Comparison of ENCODE assay signal across 8 cellular contexts in the genomic region with DNA sequence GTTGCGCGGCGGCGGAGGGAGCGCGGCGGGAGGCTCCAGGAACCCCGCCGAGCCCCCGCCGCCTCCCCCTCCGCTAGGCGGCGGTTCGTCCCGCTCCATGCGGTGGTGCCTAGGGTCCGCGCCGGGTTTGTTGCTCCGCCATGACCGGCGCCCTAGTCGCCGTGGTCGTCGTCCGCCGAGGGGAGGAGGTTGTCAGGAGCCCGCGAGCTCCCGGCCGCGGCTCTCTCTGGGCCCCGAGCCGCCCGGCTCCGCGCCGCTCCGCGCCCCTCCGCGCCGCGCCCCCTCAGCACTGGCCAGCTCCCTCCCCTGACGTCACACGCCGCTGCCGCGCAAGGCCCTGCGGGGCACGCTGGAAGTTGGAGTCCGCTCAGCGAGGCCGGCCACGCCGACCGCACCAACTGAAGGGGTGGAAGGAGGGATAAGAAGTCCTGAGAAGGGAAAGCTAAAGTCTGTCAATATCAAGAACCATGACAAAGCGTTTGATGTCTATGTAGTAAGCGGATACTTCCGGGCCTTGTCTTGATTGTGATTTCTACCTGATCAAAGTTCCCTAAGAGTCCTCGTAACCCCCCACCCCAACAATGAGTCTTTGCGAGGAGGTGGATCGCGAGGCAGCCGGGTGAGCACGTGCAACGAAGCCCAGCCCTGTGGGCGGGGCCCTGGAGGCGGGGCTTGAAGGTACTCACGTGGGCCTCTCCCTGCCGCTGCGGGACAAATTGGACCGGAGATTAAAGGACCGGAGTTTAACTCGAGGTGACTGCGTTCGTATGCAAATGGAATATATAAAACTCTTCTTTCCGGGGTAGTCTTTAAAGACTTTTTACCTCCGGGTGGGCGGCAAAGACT. TPM values are rescaled to one million over a fixed set of nuclear protein-coding genes. Genes with fewer than 3 reads are reported as not detected.
DNase-seq lines count a peak whose midpoint lies in the region; ATAC-seq lines count a peak whose summit lies in the region.

A gene (minus strand): TSS at position 291 of the 846 bp plus-strand sequence.

- ATAC-seq in activated T-helper 17 cell treated with anti-CD3 and anti-CD28 coated beads, Interleukin-2, amount 50 U/mL, for 72 hours (replicated peaks): peak; percentile 88
- peak; percentile 96 to 97 for ATAC-seq in natural killer cell treated with Interleukin-12 subunit alpha and Interleukin-12 subunit beta and Interleukin-15 and Interleukin-18, amount 100 ng/mL, for 72 hours

- peaks cover 51% of the 10 kb centered on the region for H3K27me3 Mint-ChIP-seq in activated T-helper 17 cell treated with anti-CD3 and anti-CD28 coated beads, Interleukin-2, amount 50 U/mL, for 72 hours
- H3K27me3 Mint-ChIP-seq in natural killer cell treated with Interleukin-12 subunit alpha and Interleukin-12 subunit beta and Interleukin-15 and Interleukin-18, amount 100 ng/mL, for 72 hours: peaks cover 41 to 56% of the 10 kb centered on the region in 2 donors

- H3K27me3 ChIP-seq in GM23248 (replicated peaks; ENCODE audit: insufficient read depth) (peaks cover 42% of the 10 kb centered on the region), Karpas-422 (ENCODE audit: low read length) (no peaks in the 10 kb centered on the region)

- peak within 1 kb of the TSS; percentile 87 for H3K27ac Mint-ChIP-seq in activated T-helper 17 cell treated with anti-CD3 and anti-CD28 coated beads, Interleukin-2, amount 50 U/mL, for 72 hours
- peak within 1 kb of the TSS; percentile 79 to 88 for H3K27ac Mint-ChIP-seq in natural killer cell treated with Interleukin-12 subunit alpha and Interleukin-12 subunit beta and Interleukin-15 and Interleukin-18, amount 100 ng/mL, for 72 hours

- H3K4me1 Mint-ChIP-seq in activated T-helper 17 cell treated with anti-CD3 and anti-CD28 coated beads, Interleukin-2, amount 50 U/mL, for 72 hours: peaks cover 32% of the 10 kb centered on the region
- peaks cover 28 to 37% of the 10 kb centered on the region in 2 donors for H3K4me1 Mint-ChIP-seq in natural killer cell treated with Interleukin-12 subunit alpha and Interleukin-12 subunit beta and Interleukin-15 and Interleukin-18, amount 100 ng/mL, for 72 hours (ENCODE audit: low read depth in 2 of 2)

- H3K27ac ChIP-seq in GM23248: peak within 1 kb of the TSS; percentile 43
- H3K27ac ChIP-seq in Karpas-422 (ENCODE audit: low read length): no peak within 1 kb of the TSS

- H3K4me2 ChIP-seq in GM23248 (ENCODE audit: unreplicated experiment) (peak within 1 kb of the TSS; percentile 89), Karpas-422 (ENCODE audit: low read depth, low read length, poor library complexity, severe bottlenecking) (peak within 1 kb of the TSS; percentile 95)

- H3K9me2 ChIP-seq in GM23248 (ENCODE audit: insufficient read depth): no peaks in the 10 kb centered on the region
- no peaks in the 10 kb centered on the region for H3K9me2 ChIP-seq in Karpas-422 (replicated peaks; ENCODE audit: insufficient read depth, low read length)

- 1 to 2% methylated on average over 51 to 71 of the region's 82 CpGs for WGBS in GM23248 (ENCODE audit: low coverage in 1 of 2, low lambda C conversion rate in 2 of 2, missing lambda C conversion rate in 2 of 2), 2 experiments

- peak; percentile 98 for DNase-seq in ELF-1 (ENCODE audit: low read depth, low spot score)
- peak; percentile 98 for DNase-seq in GM23248
- peak; percentile 98 for DNase-seq in Karpas-422
- peak; percentile 94 for DNase-seq in RPMI7951 (ENCODE audit: low read depth)
- DNase-seq in fibroblast of peridontal ligament (ENCODE audit: extremely low read depth): peak; percentile 95
- DNase-seq in natural killer cell treated with Interleukin-12 subunit alpha and Interleukin-12 subunit beta and Interleukin-15 and Interleukin-18, amount 100 ng/mL, for 72 hours (ENCODE audit: low spot score): peak; percentile 96
- DNase-seq in stimulated activated naive CD4-positive, alpha-beta T cell treated with Interleukin-2 at 50 U/mL for 16 hours (lab: John Stamatoyannopoulos, UW): peak; percentile 92

- H3F3A ChIP-seq in GM23248 (ENCODE audit: insufficient read depth): no peaks in the 10 kb centered on the region; the same call in 1 of the 2 replicates

- no peaks in the 10 kb centered on the region for H3K9me3 ChIP-seq in GM23248 (ENCODE audit: low read depth)
- H3K9me3 ChIP-seq in Karpas-422 (ENCODE audit: low read length): no peaks in the 10 kb centered on the region

- H3K79me2 ChIP-seq in GM23248 (ENCODE audit: insufficient read depth) (no peaks in the 10 kb centered on the region), Karpas-422 (ENCODE audit: low read length) (no peaks in the 10 kb centered on the region)

- in situ Hi-C loops in GM23248 (cut with MboI): loop anchor here (5.0 kb wide), 1 partner anchor 81 kb away; a partner anchor contains a TSS

- peak within 1 kb of the TSS; percentile 79 for H3K4me3 ChIP-seq in GM23248
- H3K4me3 ChIP-seq in Karpas-422 (ENCODE audit: low read length): peak within 1 kb of the TSS; percentile 79

- peak within 1 kb of the TSS; percentile 88 for H3K4me3 Mint-ChIP-seq in activated T-helper 17 cell treated with anti-CD3 and anti-CD28 coated beads, Interleukin-2, amount 50 U/mL, for 72 hours
- peak within 1 kb of the TSS; percentile 98 for H3K4me3 Mint-ChIP-seq in natural killer cell treated with Interleukin-12 subunit alpha and Interleukin-12 subunit beta and Interleukin-15 and Interleukin-18, amount 100 ng/mL, for 72 hours

- no peaks in the 10 kb centered on the region for H4K20me1 ChIP-seq in GM23248 (ENCODE audit: insufficient read depth)
- H4K20me1 ChIP-seq in Karpas-422 (ENCODE audit: insufficient read depth, low read depth, low read length): 0 out of 2 replicates have a peak, but pooled peaks cover 10% of the 10 kb centered on the region

- no peaks in the 10 kb centered on the region for H3K9me3 Mint-ChIP-seq in activated T-helper 17 cell treated with anti-CD3 and anti-CD28 coated beads, Interleukin-2, amount 50 U/mL, for 72 hours
- no peaks in the 10 kb centered on the region for H3K9me3 Mint-ChIP-seq in natural killer cell treated with Interleukin-12 subunit alpha and Interleukin-12 subunit beta and Interleukin-15 and Interleukin-18, amount 100 ng/mL, for 72 hours

- H3K4me1 ChIP-seq in GM23248 (ENCODE audit: insufficient read depth) (no peaks in the 10 kb centered on the region), Karpas-422 (ENCODE audit: low read length) (peaks cover 26% of the 10 kb centered on the region)

- peaks cover 9% of the 10 kb centered on the region for H3K36me3 Mint-ChIP-seq in activated T-helper 17 cell treated with anti-CD3 and anti-CD28 coated beads, Interleukin-2, amount 50 U/mL, for 72 hours (ENCODE audit: low read depth)
- no peaks in the 10 kb centered on the region for H3K36me3 Mint-ChIP-seq in natural killer cell treated with Interleukin-12 subunit alpha and Interleukin-12 subunit beta and Interleukin-15 and Interleukin-18, amount 100 ng/mL, for 72 hours

- no peaks in the 10 kb centered on the region for H3K36me3 ChIP-seq in GM23248 (ENCODE audit: low read depth)
- no peaks in the 10 kb centered on the region for H3K36me3 ChIP-seq in Karpas-422 (ENCODE audit: insufficient read depth, low read length)

- H3K9ac ChIP-seq in GM23248 (peak within 1 kb of the TSS; percentile 74), Karpas-422 (ENCODE audit: low read length) (peak within 1 kb of the TSS; percentile 62)

- peak within 1 kb of the TSS; percentile 90 for H2AFZ ChIP-seq in GM23248
- H2AFZ ChIP-seq in Karpas-422 (ENCODE audit: low read length): peak within 1 kb of the TSS; percentile 61; the same call in 1 of the 2 replicates

RNA-seq across cellular contexts. Expression of the gene that starts here (rescaled TPM):
- not detected in 2 replicates for total RNA-seq in GM23248 (2014; rRNA removed; shearing (Covaris generic))
- 0.06 and 0.16 TPM in 2 replicates for polyA plus RNA-seq in GM23248 (2016; fragmentation: Nextera tagmentation; extraction: Ambion mirVana)
- 3.1 and 3.2 TPM in 2 replicates for total RNA-seq in Karpas-422 (2014; rRNA removed; shearing (Covaris generic); ENCODE audit: low replicate concordance)
- total RNA-seq in RPMI7951 (2014; rRNA removed; shearing (Covaris generic)): 0.29 and 1.4 TPM in 2 replicates
- total RNA-seq in activated T-helper 17 cell treated with anti-CD3 and anti-CD28 coated beads, Interleukin-2, amount 50 U/mL, for 72 hours: 1 to 10 TPM in 1 of 2 donors, under 1 TPM in 1; 0.98 to 1.2 TPM
- total RNA-seq in natural killer cell treated with Interleukin-12 subunit alpha and Interleukin-12 subunit beta and Interleukin-15 and Interleukin-18, amount 100 ng/mL, for 72 hours: 1 to 10 TPM; 2.0 to 3.8 TPM

Comparison
In these comparisons a context has a peak if more than half of its experiments do, and no peak if none do; other contexts are left out.
1. Peak in DNase-seq, H3K4me3 ChIP-seq, H3K27ac ChIP-seq, H3K9ac ChIP-seq and H3K4me2 ChIP-seq in GM23248; RNA of the gene not detected or under 1 TPM.